Comparison of ENCODE assay signal across 16 cellular contexts in the genomic region with DNA sequence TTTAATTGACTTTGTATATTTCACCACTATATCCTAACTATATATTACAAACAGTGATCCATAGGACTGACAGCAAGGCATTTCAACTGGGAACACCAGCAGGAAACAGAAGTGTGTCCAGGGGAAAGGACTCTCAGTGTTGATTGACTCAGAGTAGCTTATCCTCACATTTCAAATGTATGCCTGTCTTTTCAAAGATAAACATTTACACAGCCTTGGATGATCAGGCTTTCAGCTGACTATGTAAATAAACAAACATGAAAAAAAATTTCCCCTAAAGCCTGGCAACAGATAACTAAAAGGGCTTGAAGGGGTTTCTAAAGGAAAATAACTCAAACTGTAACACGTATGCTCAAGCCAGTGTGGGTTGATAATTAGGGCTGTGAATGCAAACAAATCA.
DNase-seq lines count a peak whose midpoint lies in the region; ATAC-seq lines count a peak whose summit lies in the region.
"Had no signal": no experiment of that assay in that cellular context is flagged by ENCODE, and none has a peak within 500 bp of the region (broad histone marks: within the 10 kb centered on the region; RNA-seq: fewer than 3 reads in every experiment).

No MANE protein-coding gene starts in this region.

- H3K4me2 ChIP-seq in mesenchymal stem cell (ENCODE audit: low read length, poor library complexity, severe bottlenecking) = no peak overlapping the region

- DNase-seq in NCI-H1105 treated with DMSO at 0.1 percent for 48 hours (lab: John Stamatoyannopoulos, UW) = peak; percentile 48
- no peak for DNase-seq in NCI-H1105 (lab: John Stamatoyannopoulos, UW)
- DNase-seq in NCI-H2029 (lab: John Stamatoyannopoulos, UW) = peak; percentile 91
- peak; percentile 31 for DNase-seq in dermis blood vessel endothelial cell
- DNase-seq in mesenchymal stem cell = peak; percentile 66
- DNase-seq in HPDE6-E6E7 (ENCODE audit: extremely low spot score) = no peak
- no peak for DNase-seq in T-cell
- no peak for DNase-seq in middle frontal gyrus (ENCODE audit: extremely low spot score, low spot score)
- DNase-seq: 8988T; activated CD4-positive, alpha-beta T cell treated with anti-CD3 and anti-CD28 coated beads, Interleukin-2, amount 10 ng/mL, durations not matched to agents 7 days and 5 days; activated CD8-positive, alpha-beta memory T cell treated with anti-CD3 and anti-CD28 coated beads, Interleukin-2, amount 50 U/mL, for 4 hours; activated gamma-delta T cell treated with Interleukin-2 at 50 U/mL for 16 hours; BE2C; right cardiac atrium; stimulated activated naive CD4-positive, alpha-beta T cell had no signal

- H3K27me3 Mint-ChIP-seq in T-cell = no peaks in the 10 kb centered on the region
- H3K27me3 Mint-ChIP-seq: activated CD4-positive, alpha-beta T cell treated with anti-CD3 and anti-CD28 coated beads, Interleukin-2, amount 10 ng/mL, durations not matched to agents 7 days and 5 days had no signal

- H3K9me3 Mint-ChIP-seq in T-cell = no peaks in the 10 kb centered on the region
- H3K9me3 Mint-ChIP-seq: activated CD4-positive, alpha-beta T cell treated with anti-CD3 and anti-CD28 coated beads, Interleukin-2, amount 10 ng/mL, durations not matched to agents 7 days and 5 days had no signal

- H3K27ac Mint-ChIP-seq in T-cell = no peak overlapping the region
- H3K27ac Mint-ChIP-seq: activated CD4-positive, alpha-beta T cell treated with anti-CD3 and anti-CD28 coated beads, Interleukin-2, amount 10 ng/mL, durations not matched to agents 7 days and 5 days had no signal

- H3K27ac ChIP-seq in mesenchymal stem cell (ENCODE audit: low read length, poor library complexity, severe bottlenecking) = no peak overlapping the region
- H3K27ac ChIP-seq: tibial nerve had no signal

- no peaks in the 10 kb centered on the region for H3K4me1 ChIP-seq in mesenchymal stem cell (ENCODE audit: control insufficient read depth, insufficient read depth, low read depth, low read length)
- H3K4me1 ChIP-seq: tibial nerve had no signal

- CTCF ChIA-PET in T-cell (lab: Charles Lee) = no interaction called here

- H2BK5ac ChIP-seq in mesenchymal stem cell (ENCODE audit: low read depth, low read length, poor library complexity, severe bottlenecking) = no peak overlapping the region

- no peak overlapping the region for H4K8ac ChIP-seq in mesenchymal stem cell (ENCODE audit: low read length)

- POLR2A ChIA-PET in T-cell (lab: Charles Lee) = no interaction called here

- no peak overlapping the region for H2AFZ ChIP-seq in mesenchymal stem cell (ENCODE audit: low read depth, low read length)

- H3K18ac ChIP-seq in mesenchymal stem cell (ENCODE audit: low read depth in 1 of 2, low read length in 2 of 2) = no peak overlapping the region

- H2AK5ac ChIP-seq in mesenchymal stem cell (ENCODE audit: low read length, severe bottlenecking) = no peak overlapping the region

- no peak overlapping the region for H3K4me3 Mint-ChIP-seq in T-cell
- H3K4me3 Mint-ChIP-seq: activated CD4-positive, alpha-beta T cell treated with anti-CD3 and anti-CD28 coated beads, Interleukin-2, amount 10 ng/mL, durations not matched to agents 7 days and 5 days had no signal

- H3K9me3 ChIP-seq in mesenchymal stem cell (ENCODE audit: control insufficient read depth, low read length) = no peaks in the 10 kb centered on the region
- H3K9me3 ChIP-seq: BE2C, tibial nerve had no signal

- ATAC-seq in T-cell (replicated peaks in 1 of 4) = no peak
- ATAC-seq: right cardiac atrium had no signal

- no peak overlapping the region for H2BK12ac ChIP-seq in mesenchymal stem cell (ENCODE audit: low read length in 2 of 2)

- H3K4me1 Mint-ChIP-seq in T-cell = no peaks in the 10 kb centered on the region
- H3K4me1 Mint-ChIP-seq: activated CD4-positive, alpha-beta T cell treated with anti-CD3 and anti-CD28 coated beads, Interleukin-2, amount 10 ng/mL, durations not matched to agents 7 days and 5 days had no signal

- H3K36me3 ChIP-seq in mesenchymal stem cell (ENCODE audit: control insufficient read depth in 1 of 2, insufficient read depth in 2 of 2, low read depth in 1 of 2, low read length in 2 of 2) = no peaks in the 10 kb centered on the region
- H3K36me3 ChIP-seq: BE2C, tibial nerve had no signal

- H4K91ac ChIP-seq in mesenchymal stem cell (ENCODE audit: low read length) = no peak overlapping the region

- peaks cover 10% of the 10 kb centered on the region for H3K36me3 Mint-ChIP-seq in T-cell

- no peak overlapping the region for H3K4ac ChIP-seq in mesenchymal stem cell (ENCODE audit: low read depth in 1 of 2, low read length in 2 of 2)

- no peak overlapping the region for H3K9ac ChIP-seq in mesenchymal stem cell (ENCODE audit: low read length)

- H3K79me1 ChIP-seq in mesenchymal stem cell (replicated peaks; ENCODE audit: low read length, poor library complexity, severe bottlenecking) = no peaks in the 10 kb centered on the region

- H3K27me3 ChIP-seq in mesenchymal stem cell (ENCODE audit: control insufficient read depth in 1 of 2, insufficient read depth in 1 of 2, low read length in 2 of 2) = no peaks in the 10 kb centered on the region
- H3K27me3 ChIP-seq: BE2C, tibial nerve had no signal

- H3K14ac ChIP-seq in mesenchymal stem cell (ENCODE audit: low read length in 2 of 2) = no peak overlapping the region

- H3K4me3 ChIP-seq in mesenchymal stem cell (ENCODE audit: insufficient read depth in 1 of 2, low read depth in 1 of 2, low read length in 2 of 2) = no peak overlapping the region
- H3K4me3 ChIP-seq: tibial nerve had no signal

- no peak overlapping the region for H2BK15ac ChIP-seq in mesenchymal stem cell (ENCODE audit: low read depth, poor library complexity, severe bottlenecking)

- no peak overlapping the region for H3K23ac ChIP-seq in mesenchymal stem cell (ENCODE audit: low read length in 2 of 2)

- 0% methylated on average over 1 of the region's 1 CpG for WGBS in mesenchymal stem cell

- H2BK120ac ChIP-seq in mesenchymal stem cell (ENCODE audit: low read depth, low read length) = no peak overlapping the region

Comparison
In these comparisons a context has a peak if more than half of its experiments do, and no peak if none do; other contexts are left out.
1. DNase-seq: peak in NCI-H1105 treated with DMSO at 0.1 percent for 48 hours (single experiment), NCI-H2029 (single experiment), dermis blood vessel endothelial cell (single experiment) and mesenchymal stem cell (single experiment); none in NCI-H1105 (single experiment), HPDE6-E6E7 (single experiment), T-cell (0 of 34) and middle frontal gyrus (single experiment).